9 cellular contexts compared by ENCODE assay signal in the genomic region with DNA sequence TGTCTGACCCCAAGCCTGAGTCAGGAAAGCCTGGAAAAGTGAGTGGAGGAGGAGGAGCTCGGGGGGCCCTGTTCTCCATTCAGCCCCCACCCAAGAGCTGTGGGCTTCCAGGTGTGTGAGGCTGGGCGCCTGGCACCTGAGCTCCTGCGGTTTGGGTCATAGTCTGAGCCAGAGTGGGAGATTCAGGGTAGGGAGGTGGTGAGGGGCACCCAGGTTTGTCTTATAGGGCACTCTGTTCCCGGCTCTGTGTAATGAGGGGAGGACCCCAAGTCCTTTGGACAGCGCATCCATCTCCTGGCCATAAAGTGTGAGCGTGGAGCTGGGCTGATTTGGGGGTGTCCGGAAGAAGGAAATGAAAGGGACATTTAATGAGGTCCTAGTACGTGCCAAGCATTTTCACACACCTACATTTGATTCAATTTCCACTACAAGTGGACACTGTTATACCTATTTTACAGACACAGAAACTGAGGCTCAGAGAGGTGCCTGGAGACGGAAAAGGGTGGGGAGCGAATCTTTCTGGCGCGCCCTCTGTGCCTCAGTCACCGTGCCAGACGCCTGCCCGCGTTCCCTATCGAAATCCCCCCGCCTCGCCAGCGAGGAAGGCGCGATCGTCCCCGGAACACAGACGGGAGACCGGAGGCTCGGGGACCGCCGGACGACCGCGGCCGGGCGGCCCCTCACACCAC. TPM values are rescaled to one million over a fixed set of nuclear protein-coding genes. Genes with fewer than 3 reads are reported as not detected.
DNase-seq lines count a peak whose midpoint lies in the region; ATAC-seq and TF ChIP-seq lines count a peak whose summit lies in the region.
"Had no signal": no experiment of that assay in that cellular context is flagged by ENCODE, and none has a peak within 500 bp of the region (broad histone marks: within the 10 kb centered on the region; RNA-seq: fewer than 3 reads in every experiment).

No MANE protein-coding gene starts in this region.

- H3K36me3 ChIP-seq in stomach smooth muscle (ENCODE audit: control insufficient read depth in 2 of 2, insufficient read depth in 2 of 2, low read length in 2 of 2) (peaks cover 0 to 2% of the 10 kb centered on the region in 2 donors), OCI-LY7 (ENCODE audit: insufficient read depth, low read length) (no peaks in the 10 kb centered on the region)

- no peaks in the 10 kb centered on the region for H3K36me3 Mint-ChIP-seq in T-helper 2 cell treated with Interferon-gamma antibody and Interleukin-4, amounts not matched to agents 5 μg/mL and 100 μg/mL, for 36 hours (ENCODE audit: low read depth)
- H3K36me3 Mint-ChIP-seq in activated naive CD8-positive, alpha-beta T cell treated with anti-CD3 and anti-CD28 coated beads, Interleukin-2, amount 10 ng/mL, durations not matched to agents 7 days and 5 days: no peaks in the 10 kb centered on the region
- peaks cover 0 to 5% (median 0%) of the 10 kb centered on the region in 3 donors for H3K36me3 Mint-ChIP-seq in immature natural killer cell

- H3K4me3 ChIP-seq in stomach smooth muscle (ENCODE audit: low read length in 2 of 2) (peak overlapping the region; percentile 69 to 75), OCI-LY7 (ENCODE audit: low read depth, low read length, poor library complexity, severe bottlenecking) (no peak overlapping the region)

- DNase-seq in T-helper 2 cell treated with Interferon-gamma antibody and Interleukin-4, amounts not matched to agents 5 μg/mL and 100 μg/mL, for 36 hours (ENCODE audit: low spot score): no peak
- DNase-seq in T-helper 2 cell (no peak), immature natural killer cell (no peak), OCI-LY7 (ENCODE audit: low spot score) (no peak)
- no peak for DNase-seq in activated naive CD8-positive, alpha-beta T cell treated with anti-CD3 and anti-CD28 coated beads, Interleukin-2, amount 10 ng/mL, durations not matched to agents 7 days and 5 days
- DNase-seq: SIG-M5 had no signal

- intact Hi-C loops in OCI-LY7 (cut with micrococcal nuclease; ENCODE audit: unreplicated experiment): no loop called here

- POLR2A ChIA-PET in activated naive CD8-positive, alpha-beta T cell treated with anti-CD3 and anti-CD28 coated beads, Interleukin-2, amount 10 ng/mL, durations not matched to agents 7 days and 5 days (lab: Charles Lee): interaction anchor here (0.7 to 1.8 kb wide), 4 partner anchors 9 to 201 kb away, joined by 3 to 10 read pairs (median 3); a partner anchor contains a TSS
- POLR2A ChIA-PET in OCI-LY7 (lab: Charles Lee): interaction anchor here (0.5 kb wide), 1 partner anchor 182 kb away, joined by 3 read pairs; no protein-coding TSS in a partner anchor

- H4K20me1 ChIP-seq in OCI-LY7 (ENCODE audit: insufficient read depth, low read length): no peaks in the 10 kb centered on the region

- H3K27ac ChIP-seq in stomach smooth muscle (ENCODE audit: low read length) (peak overlapping the region; percentile 69), OCI-LY7 (ENCODE audit: low read depth, low read length, poor library complexity, severe bottlenecking) (no peak overlapping the region)

- H3K9me3 ChIP-seq in stomach smooth muscle (ENCODE audit: control insufficient read depth in 2 of 2, low read length in 2 of 2): no peaks in the 10 kb centered on the region
- H3K9me3 ChIP-seq in OCI-LY7 (ENCODE audit: low read length): no peaks in the 10 kb centered on the region

- CTCF ChIA-PET in OCI-LY7 (lab: Charles Lee; ENCODE audit: unreplicated experiment): no interaction called here

- peak overlapping the region; percentile 69 to 71 for H3K9ac ChIP-seq in stomach smooth muscle (ENCODE audit: low read length in 2 of 2)

- no peak overlapping the region for H3K4me2 ChIP-seq in OCI-LY7 (ENCODE audit: low read length)

- H3K27ac Mint-ChIP-seq in T-helper 2 cell treated with Interferon-gamma antibody and Interleukin-4, amounts not matched to agents 5 μg/mL and 100 μg/mL, for 36 hours: no peak overlapping the region
- no peak overlapping the region for H3K27ac Mint-ChIP-seq in activated naive CD8-positive, alpha-beta T cell treated with anti-CD3 and anti-CD28 coated beads, Interleukin-2, amount 10 ng/mL, durations not matched to agents 7 days and 5 days
- peak overlapping the region; percentile 29 to 79 (median 68) for H3K27ac Mint-ChIP-seq in immature natural killer cell

- TF ChIP-seq CTCF in OCI-LY7 (conservative IDR thresholded peaks at IDR 0.05; ENCODE audit: low read length): no peak

- BruUV-seq in OCI-LY7 (replicated peaks; lab: Mats Ljungman, UMichigan): no TSS peak

- peak overlapping the region; percentile 78 for H3K4me3 Mint-ChIP-seq in T-helper 2 cell treated with Interferon-gamma antibody and Interleukin-4, amounts not matched to agents 5 μg/mL and 100 μg/mL, for 36 hours
- H3K4me3 Mint-ChIP-seq in activated naive CD8-positive, alpha-beta T cell treated with anti-CD3 and anti-CD28 coated beads, Interleukin-2, amount 10 ng/mL, durations not matched to agents 7 days and 5 days: peak overlapping the region; percentile 72
- H3K4me3 Mint-ChIP-seq in immature natural killer cell: peak overlapping the region; percentile 79 to 94 (median 87)

- H3K27me3 Mint-ChIP-seq in T-helper 2 cell treated with Interferon-gamma antibody and Interleukin-4, amounts not matched to agents 5 μg/mL and 100 μg/mL, for 36 hours (ENCODE audit: low read depth): peaks cover 65% of the 10 kb centered on the region
- peaks cover 61% of the 10 kb centered on the region for H3K27me3 Mint-ChIP-seq in activated naive CD8-positive, alpha-beta T cell treated with anti-CD3 and anti-CD28 coated beads, Interleukin-2, amount 10 ng/mL, durations not matched to agents 7 days and 5 days
- H3K27me3 Mint-ChIP-seq in immature natural killer cell (ENCODE audit: low read depth in 3 of 3): peaks cover 2 to 9% (median 7%) of the 10 kb centered on the region in 3 donors

- ATAC-seq in activated naive CD8-positive, alpha-beta T cell treated with anti-CD3 and anti-CD28 coated beads, Interleukin-2, amount 10 ng/mL, durations not matched to agents 7 days and 5 days (ENCODE audit: low read depth): no peak
- ATAC-seq in HG02610 (IDR thresholded peaks at IDR 0.05; ENCODE audit: unreplicated experiment) (no peak), HG03354 (IDR thresholded peaks at IDR 0.05; ENCODE audit: poor library complexity, severe bottlenecking, unreplicated experiment) (no peak)

- no peaks in the 10 kb centered on the region for H3K9me2 ChIP-seq in OCI-LY7 (ENCODE audit: insufficient read depth, low read length)

- no peaks in the 10 kb centered on the region for H3K27me3 ChIP-seq in stomach smooth muscle (ENCODE audit: control insufficient read depth in 1 of 2, insufficient read depth in 2 of 2, low read length in 2 of 2)

- no peaks in the 10 kb centered on the region for H3K79me2 ChIP-seq in OCI-LY7 (ENCODE audit: insufficient read depth, low read depth, low read length)

- no peaks in the 10 kb centered on the region for H3K9me3 Mint-ChIP-seq in T-helper 2 cell treated with Interferon-gamma antibody and Interleukin-4, amounts not matched to agents 5 μg/mL and 100 μg/mL, for 36 hours
- H3K9me3 Mint-ChIP-seq in activated naive CD8-positive, alpha-beta T cell treated with anti-CD3 and anti-CD28 coated beads, Interleukin-2, amount 10 ng/mL, durations not matched to agents 7 days and 5 days: no peaks in the 10 kb centered on the region
- no peaks in the 10 kb centered on the region for H3K9me3 Mint-ChIP-seq in immature natural killer cell

- H3K4me1 ChIP-seq in stomach smooth muscle (ENCODE audit: control insufficient read depth, insufficient read depth, low read length) (peaks cover 20% of the 10 kb centered on the region), OCI-LY7 (ENCODE audit: insufficient read depth, low read length, poor library complexity, severe bottlenecking) (no peaks in the 10 kb centered on the region)

- H2AFZ ChIP-seq in OCI-LY7 (ENCODE audit: low read length): no peak overlapping the region

- peaks cover 6% of the 10 kb centered on the region for H3K4me1 Mint-ChIP-seq in T-helper 2 cell treated with Interferon-gamma antibody and Interleukin-4, amounts not matched to agents 5 μg/mL and 100 μg/mL, for 36 hours (ENCODE audit: low read depth)
- peaks cover 5% of the 10 kb centered on the region for H3K4me1 Mint-ChIP-seq in activated naive CD8-positive, alpha-beta T cell treated with anti-CD3 and anti-CD28 coated beads, Interleukin-2, amount 10 ng/mL, durations not matched to agents 7 days and 5 days
- H3K4me1 Mint-ChIP-seq in immature natural killer cell: peaks cover 11 to 19% of the 10 kb centered on the region in 2 donors

RNA-seq across cellular contexts. Expression of a gene that starts 1.2 kb away (rescaled TPM):
- 1 to 10 TPM; 5.9 to 6.8 TPM for total RNA-seq in activated naive CD8-positive, alpha-beta T cell treated with anti-CD3 and anti-CD28 coated beads, Interleukin-2, amount 10 ng/mL, durations not matched to agents 7 days and 5 days
- 1 to 10 TPM in 1 of 3 donors, under 1 TPM in 2; 0.59 to 1.4 (median 0.66) TPM for polyA plus RNA-seq in immature natural killer cell
- not detected in 2 replicates for total RNA-seq in OCI-LY7 (2014; rRNA removed; shearing (Covaris generic))
- 0.08 and 0.11 TPM in 2 replicates for total RNA-seq in OCI-LY7 (2022)

RNA-seq across cellular contexts. Expression of a gene that starts 29.4 kb away (rescaled TPM):
- total RNA-seq in activated naive CD8-positive, alpha-beta T cell treated with anti-CD3 and anti-CD28 coated beads, Interleukin-2, amount 10 ng/mL, durations not matched to agents 7 days and 5 days: 10 to 100 TPM; 66.0 to 66.4 TPM
- 10 to 100 TPM in 1 of 3 donors, 1 to 10 TPM in 2; 5.2 to 16.1 (median 6.3) TPM for polyA plus RNA-seq in immature natural killer cell
- 41.9 and 45.2 TPM in 2 replicates for total RNA-seq in OCI-LY7 (2014; rRNA removed; shearing (Covaris generic))
- total RNA-seq in OCI-LY7 (2022): 62.2 and 67.2 TPM in 2 replicates

RNA-seq across cellular contexts. Expression of a gene that starts 48.7 kb away (rescaled TPM):
- 10 to 100 TPM in 1 of 2 experiments, 1 to 10 TPM in 1; 9.3 to 12.0 TPM for total RNA-seq in activated naive CD8-positive, alpha-beta T cell treated with anti-CD3 and anti-CD28 coated beads, Interleukin-2, amount 10 ng/mL, durations not matched to agents 7 days and 5 days
- polyA plus RNA-seq in immature natural killer cell: 10 to 100 TPM; 16.7 to 16.9 (median 16.8) TPM
- 6.8 and 7.1 TPM in 2 replicates for total RNA-seq in OCI-LY7 (2014; rRNA removed; shearing (Covaris generic))
- total RNA-seq in OCI-LY7 (2022): 6.4 and 6.6 TPM in 2 replicates

Comparison
In these comparisons a context has a peak if more than half of its experiments do, and no peak if none do; other contexts are left out.
1. H3K27ac Mint-ChIP-seq: peak in immature natural killer cell (6 of 6); none in T-helper 2 cell treated with Interferon-gamma antibody and Interleukin-4, amounts not matched to agents 5 μg/mL and 100 μg/mL, for 36 hours (single experiment) and activated naive CD8-positive, alpha-beta T cell treated with anti-CD3 and anti-CD28 coated beads, Interleukin-2, amount 10 ng/mL, durations not matched to agents 7 days and 5 days (single experiment).
2. RNA of a gene that starts 1.2 kb away (total RNA-seq): 5.9 to 6.8 TPM in activated naive CD8-positive, alpha-beta T cell treated with anti-CD3 and anti-CD28 coated beads, Interleukin-2, amount 10 ng/mL, durations not matched to agents 7 days and 5 days; 0.08 to 0.11 TPM in OCI-LY7; every median in the first group is over 4 times any median in the second.
3. Peak in every context shown above with its lines, with median percentiles within 50 percentile points of each other: H3K4me3 Mint-ChIP-seq.